Comparison of ENCODE assay signal across 8 cellular contexts in the genomic region with DNA sequence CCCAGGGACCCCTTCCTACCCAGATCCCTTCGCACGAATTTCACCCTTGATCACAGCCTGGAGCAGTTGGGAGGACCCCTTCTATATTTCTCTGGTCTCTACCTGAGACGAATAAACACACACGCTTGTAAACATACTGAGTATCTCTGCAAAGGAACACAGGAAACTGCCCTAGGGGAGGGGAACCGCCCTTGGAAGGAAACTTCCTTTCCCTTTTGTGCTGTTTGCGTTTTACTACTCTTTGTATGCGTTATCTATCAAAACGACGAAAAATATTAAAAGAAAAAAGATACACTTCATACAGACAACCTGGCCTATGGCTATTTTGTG. TPM values are rescaled to one million over a fixed set of nuclear protein-coding genes. Genes with fewer than 3 reads are reported as not detected.
DNase-seq lines count a peak whose midpoint lies in the region; ATAC-seq and TF ChIP-seq lines count a peak whose summit lies in the region.

No MANE protein-coding gene starts in this region.

- peaks cover 21 to 41% (median 35%) of the 10 kb centered on the region in 3 donors for H3K4me1 Mint-ChIP-seq in naive B cell

- DNase-seq in NT2/D1 (ENCODE audit: low read depth, low spot score) (no peak), naive B cell (no peak), GM10266 (ENCODE audit: extremely low spot score) (no peak), NCI-H526 (lab: John Stamatoyannopoulos, UW) (no peak), MV-4-11 (lab: John Stamatoyannopoulos, UW) (no peak)
- DNase-seq in effector memory CD4-positive, alpha-beta T cell, result no peak

- no peak for TF ChIP-seq CTCF in GM10266 (IDR thresholded peaks at IDR 0.05; ENCODE audit: control insufficient read depth, insufficient read depth, low read depth, missing control alignments)

- peak overlapping the region; percentile 95 to 98 (median 97) for H3K27ac Mint-ChIP-seq in naive B cell

- no peaks in the 10 kb centered on the region for H3K27me3 Mint-ChIP-seq in naive B cell

- ATAC-seq in naive B cell (ENCODE audit: low read depth in 2 of 2), result peak; percentile 9 to 21
- ATAC-seq in GM18502 (IDR thresholded peaks at IDR 0.05; ENCODE audit: poor library complexity, unreplicated experiment), result no peak

- H3K9me3 Mint-ChIP-seq in naive B cell, result no peaks in the 10 kb centered on the region

- peak overlapping the region; percentile 93 for H3K4me3 ChIP-seq in NT2/D1 (ENCODE audit: insufficient read length, low read depth)
- H3K4me3 ChIP-seq in effector memory CD4-positive, alpha-beta T cell (ENCODE audit: insufficient read depth, low read depth, low read length, poor library complexity, severe bottlenecking), result peak overlapping the region; percentile 82

- H3K4me1 ChIP-seq in ES-I3 (ENCODE audit: insufficient read depth, low read length) (no peaks in the 10 kb centered on the region), NT2/D1 (ENCODE audit: insufficient read depth, insufficient read length) (no peaks in the 10 kb centered on the region)
- peaks cover 32% of the 10 kb centered on the region for H3K4me1 ChIP-seq in effector memory CD4-positive, alpha-beta T cell (ENCODE audit: control insufficient read depth, insufficient read depth, low read length, poor library complexity, severe bottlenecking)

- H3K27ac ChIP-seq in effector memory CD4-positive, alpha-beta T cell (ENCODE audit: insufficient read depth, low read length, poor library complexity, severe bottlenecking), result peak overlapping the region; percentile 99

- H3K27me3 ChIP-seq in NT2/D1 (ENCODE audit: insufficient read depth, insufficient read length), result no peaks in the 10 kb centered on the region
- H3K27me3 ChIP-seq in effector memory CD4-positive, alpha-beta T cell (replicated peaks; ENCODE audit: control insufficient read depth, insufficient read depth, low read length, poor library complexity, severe bottlenecking), result no peaks in the 10 kb centered on the region

- peak overlapping the region; percentile 88 to 99 (median 94) for H3K4me3 Mint-ChIP-seq in naive B cell

- no peaks in the 10 kb centered on the region for H3K9me3 ChIP-seq in ES-I3 (ENCODE audit: control insufficient read depth, insufficient read depth, low read length)
- H3K9me3 ChIP-seq in NT2/D1 (ENCODE audit: insufficient read depth, low read length), result no peaks in the 10 kb centered on the region
- no peaks in the 10 kb centered on the region for H3K9me3 ChIP-seq in effector memory CD4-positive, alpha-beta T cell (ENCODE audit: control insufficient read depth, low read length)

- H3K9ac ChIP-seq in ES-I3 (ENCODE audit: low read depth, low read length), result peak overlapping the region; percentile 98
- peak overlapping the region; percentile 86 for H3K9ac ChIP-seq in NT2/D1 (ENCODE audit: insufficient read length, low read depth)

- H3K36me3 ChIP-seq in ES-I3 (ENCODE audit: insufficient read depth, low read length), result no peaks in the 10 kb centered on the region
- peaks cover 44% of the 10 kb centered on the region for H3K36me3 ChIP-seq in NT2/D1 (ENCODE audit: insufficient read depth, insufficient read length, low read length)
- H3K36me3 ChIP-seq in effector memory CD4-positive, alpha-beta T cell (ENCODE audit: control insufficient read depth, insufficient read depth, low read length), result peaks cover 27% of the 10 kb centered on the region

- peaks cover 7 to 8% of the 10 kb centered on the region in 2 donors for H3K36me3 Mint-ChIP-seq in naive B cell

RNA-seq across cellular contexts. Expression of a gene that starts 0.8 kb away (rescaled TPM):
- polyA plus RNA-seq in naive B cell (ENCODE audit: low read depth in 6 of 6), result 100 to 1,000 TPM; 103 to 152 (median 134) TPM

RNA-seq across cellular contexts. Expression of a gene that starts 4.1 kb away (rescaled TPM):
- not detected for polyA plus RNA-seq in naive B cell (ENCODE audit: low read depth in 6 of 6)
